Comparison of ENCODE assay signal across 8 cellular contexts in the genomic region with DNA sequence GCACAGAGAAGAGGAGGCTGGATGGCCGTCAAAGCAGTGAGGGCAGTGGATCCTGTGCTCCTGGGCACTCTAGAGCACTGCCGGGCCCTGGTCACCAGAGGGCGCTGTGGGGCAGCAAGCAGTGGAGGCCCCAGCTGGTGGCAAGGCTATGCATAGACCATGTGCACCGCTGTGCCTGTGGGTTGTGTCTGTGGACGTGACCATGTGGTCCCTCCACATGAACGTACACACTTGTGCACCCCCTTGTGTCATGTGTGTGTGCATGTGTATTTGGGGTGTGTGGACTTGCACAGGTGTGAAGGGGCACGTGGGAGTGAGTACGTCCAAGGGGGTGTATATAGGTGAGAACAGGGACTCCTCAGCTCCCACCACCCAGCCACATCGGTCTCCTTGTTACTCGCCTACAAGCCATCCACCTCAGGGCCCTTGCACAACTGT. TPM values are rescaled to one million over a fixed set of nuclear protein-coding genes. Genes with fewer than 3 reads are reported as not detected.
A peak's percentile ranks its signal among the peaks of the same experiment; 100 is the strongest.
DNase-seq lines count a peak whose midpoint lies in the region; ATAC-seq and TF ChIP-seq lines count a peak whose summit lies in the region.

No MANE protein-coding gene starts in this region.

- H3K36me3 ChIP-seq in osteoblast (ENCODE audit: insufficient read depth, low read length) (no peaks in the 10 kb centered on the region), tibial artery (no peaks in the 10 kb centered on the region)

- H3K4me3 ChIP-seq in LNCaP clone FGC (ENCODE audit: low read depth, low read length) = no peak overlapping the region
- H3K4me3 ChIP-seq in foreskin fibroblast (ENCODE audit: low read depth in 1 of 2, low read length in 2 of 2) = no peak overlapping the region
- H3K4me3 ChIP-seq in osteoblast (ENCODE audit: insufficient read depth, low read length) = no peak overlapping the region
- H3K4me3 ChIP-seq in tibial artery = no peak overlapping the region

- no peak overlapping the region for H3K4me2 ChIP-seq in osteoblast (ENCODE audit: insufficient read depth, low read length)

- no peak overlapping the region for H3K27ac ChIP-seq in osteoblast (ENCODE audit: low read depth, low read length)
- H3K27ac ChIP-seq in tibial artery = peak overlapping the region in 1 of 2 donors; percentile 97

- TF ChIP-seq CTCF in LNCaP clone FGC (IDR thresholded peaks at IDR 0.05; ENCODE audit: control insufficient read depth, extremely low read depth, insufficient read depth) (peak; percentile 98), foreskin fibroblast (IDR thresholded peaks at IDR 0.05; ENCODE audit: low read depth, low read length) (peak; percentile 99), osteoblast (IDR thresholded peaks at IDR 0.05; ENCODE audit: extremely low read depth, low read depth, low read length) (peak; percentile 98), tibial artery (IDR thresholded peaks at IDR 0.05) (peak; percentile 97 to 99)

- DNase-seq in COLO829 (ENCODE audit: low spot score) (peak; percentile 87), LNCaP clone FGC (ENCODE audit: low read depth) (peak; percentile 30), SHP77 treated with DMSO at 0.1 percent for 48 hours (lab: John Stamatoyannopoulos, UW) (peak; percentile 77), foreskin fibroblast (peak; percentile 73 to 91), osteoblast (ENCODE audit: insufficient read length, low spot score, missing footprints) (peak; percentile 98), tibial artery (peak; percentile 86 to 91)
- DNase-seq in activated T-helper 9 cell treated with anti-CD3 and anti-CD28 coated beads, Interleukin-2, amount 50 U/mL, for 16 hours (ENCODE audit: low read depth) = peak; percentile 82

- H2AFZ ChIP-seq in osteoblast (ENCODE audit: low read length) = peak overlapping the region; percentile 63

- no peaks in the 10 kb centered on the region for H3K27me3 ChIP-seq in osteoblast (ENCODE audit: insufficient read depth, low read length)
- H3K27me3 ChIP-seq in tibial artery = no peaks in the 10 kb centered on the region

- H3K9me3 ChIP-seq in osteoblast (ENCODE audit: low read depth, low read length) = no peaks in the 10 kb centered on the region
- H3K9me3 ChIP-seq in tibial artery = no peaks in the 10 kb centered on the region

- ATAC-seq in GM21526 (IDR thresholded peaks at IDR 0.05; ENCODE audit: low FRiP score, unreplicated experiment) = peak; percentile 39

- intact Hi-C loops in tibial artery (cut with DNase I; ENCODE audit: low total_unique reads) = loop anchor here (1.0 to 10.0 kb wide), 3 partner anchors 40 to 235 kb away; partner anchors contain the start of gene USP22

- H4K20me1 ChIP-seq in osteoblast (ENCODE audit: insufficient read depth, low read length) = peaks cover 3% of the 10 kb centered on the region

- peaks cover 33% of the 10 kb centered on the region for H3K4me1 ChIP-seq in osteoblast (ENCODE audit: insufficient read depth, low read length)
- H3K4me1 ChIP-seq in tibial artery = peaks cover 0 to 55% (median 41%) of the 10 kb centered on the region in 4 donors

- H3K79me2 ChIP-seq in osteoblast (ENCODE audit: insufficient read depth, low read length) = peaks cover 5% of the 10 kb centered on the region

RNA-seq across cellular contexts. Expression of gene MAP2K3, which starts 4.4 kb away (rescaled TPM):
- 24.5 and 27.5 TPM in 2 replicates for total RNA-seq in osteoblast

RNA-seq across cellular contexts. Expression of gene NATD1, which starts 26.9 kb away (rescaled TPM):
- 13.0 and 15.2 TPM in 2 replicates for total RNA-seq in osteoblast

Comparison
In these comparisons a context has a peak if more than half of its experiments do, and no peak if none do; other contexts are left out.
1. DNase-seq: peak in every context shown above with its lines; median percentile 98 in osteoblast; 88 in tibial artery; 87 in COLO829; 82 in activated T-helper 9 cell treated with anti-CD3 and anti-CD28 coated beads, Interleukin-2, amount 50 U/mL, for 16 hours; 82 in foreskin fibroblast; 77 in SHP77 treated with DMSO at 0.1 percent for 48 hours; 30 in LNCaP clone FGC.